Comparison of ENCODE assay signal across 28 cellular contexts in the genomic region with DNA sequence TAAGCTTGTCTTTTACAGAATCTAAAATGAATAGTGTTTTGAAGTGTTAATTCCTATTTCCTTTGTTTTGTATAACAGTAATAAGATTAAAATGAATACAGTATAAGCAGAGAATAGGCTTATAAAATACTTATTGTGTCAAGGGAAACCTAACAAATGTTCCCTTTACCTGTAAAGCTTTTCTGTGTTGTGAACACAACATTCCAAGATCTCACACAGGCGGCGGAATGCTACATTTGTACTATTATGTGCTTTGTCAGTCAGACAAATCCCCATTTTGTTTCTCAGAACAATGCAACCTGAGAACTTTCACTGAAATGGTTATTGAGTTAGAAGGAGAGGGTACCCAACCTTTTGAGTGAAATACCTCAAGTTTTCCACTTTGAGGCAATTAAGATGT.
"Had no signal": no experiment of that assay in that cellular context is flagged by ENCODE, and none has a peak within 500 bp of the region (broad histone marks: within the 10 kb centered on the region; RNA-seq: fewer than 3 reads in every experiment).

No MANE protein-coding gene starts in this region.

- H3K36me3 Mint-ChIP-seq: naive B cell; stimulated activated effector memory CD8-positive, alpha-beta T cell treated with anti-CD3 and anti-CD28 coated beads, Interleukin-12 subunit alpha, Interleukin-12 subunit beta, amount 100 ng/mL, for 72 hours; stimulated activated naive B cell treated with anti-CD40 and anti-IgM and Interleukin-4, amounts not matched to agents 10 μg/mL and 1 μg/mL and 100 μg/mL, for 72 hours had no signal

- H3K9me3 ChIP-seq: neutrophil, pancreas, psoas muscle, right lobe of liver, sigmoid colon, stomach, thoracic aorta, thyroid gland, tibial nerve, upper lobe of left lung, uterus had no signal

- H3K4me1 Mint-ChIP-seq: naive B cell; naive thymus-derived CD8-positive, alpha-beta T cell; nephron progenitor cell; stimulated activated effector memory CD8-positive, alpha-beta T cell treated with anti-CD3 and anti-CD28 coated beads, Interleukin-12 subunit alpha, Interleukin-12 subunit beta, amount 100 ng/mL, for 72 hours; stimulated activated naive B cell treated with anti-CD40 and anti-IgM and Interleukin-4, amounts not matched to agents 10 μg/mL and 1 μg/mL and 100 μg/mL, for 72 hours had no signal

- H3K4me3 Mint-ChIP-seq: naive B cell; naive thymus-derived CD8-positive, alpha-beta T cell; natural killer cell treated with Interleukin-12 subunit alpha and Interleukin-12 subunit beta and Interleukin-15 and Interleukin-18, amount 100 ng/mL, for 72 hours; nephron progenitor cell; neural crest cell; stimulated activated effector memory CD8-positive, alpha-beta T cell treated with anti-CD3 and anti-CD28 coated beads, Interleukin-12 subunit alpha, Interleukin-12 subunit beta, amount 100 ng/mL, for 72 hours; stimulated activated naive B cell treated with anti-CD40 and anti-IgM and Interleukin-4, amounts not matched to agents 10 μg/mL and 1 μg/mL and 100 μg/mL, for 72 hours; stimulated activated naive CD8-positive, alpha-beta T cell treated with anti-CD3 and anti-CD28 coated beads, Interleukin-15, Interleukin-2, amounts not matched to agents 100 ng/mL and 50 ng/mL, for 24 hours had no signal

- ATAC-seq: naive thymus-derived CD8-positive, alpha-beta T cell; natural killer cell treated with Interleukin-12 subunit alpha and Interleukin-12 subunit beta and Interleukin-15 and Interleukin-18, amount 100 ng/mL, for 72 hours; pancreas; psoas muscle; right cardiac atrium; right lobe of liver; stimulated activated effector memory CD8-positive, alpha-beta T cell treated with anti-CD3 and anti-CD28 coated beads, Interleukin-12 subunit alpha, Interleukin-12 subunit beta, amount 100 ng/mL, for 72 hours; stimulated activated naive B cell treated with anti-CD40 and anti-IgM and Interleukin-4, amounts not matched to agents 10 μg/mL and 1 μg/mL and 100 μg/mL, for 72 hours had no signal

- H3K4me1 ChIP-seq: pancreas, psoas muscle, right lobe of liver, stomach, thyroid gland, tibial nerve, upper lobe of left lung, uterus had no signal

- H3K27me3 ChIP-seq: neutrophil, pancreas, right lobe of liver, sigmoid colon, stomach, thyroid gland, tibial nerve, upper lobe of left lung, uterus had no signal

- H3K27me3 Mint-ChIP-seq: naive B cell; naive thymus-derived CD8-positive, alpha-beta T cell; natural killer cell treated with Interleukin-12 subunit alpha and Interleukin-12 subunit beta and Interleukin-15 and Interleukin-18, amount 100 ng/mL, for 72 hours; stimulated activated naive B cell treated with anti-CD40 and anti-IgM and Interleukin-4, amounts not matched to agents 10 μg/mL and 1 μg/mL and 100 μg/mL, for 72 hours; stimulated activated naive CD8-positive, alpha-beta T cell treated with anti-CD3 and anti-CD28 coated beads, Interleukin-15, Interleukin-2, amounts not matched to agents 100 ng/mL and 50 ng/mL, for 24 hours had no signal

- H3K27ac Mint-ChIP-seq: naive B cell; naive thymus-derived CD8-positive, alpha-beta T cell; natural killer cell treated with Interleukin-12 subunit alpha and Interleukin-12 subunit beta and Interleukin-15 and Interleukin-18, amount 100 ng/mL, for 72 hours; nephron progenitor cell; stimulated activated effector memory CD8-positive, alpha-beta T cell treated with anti-CD3 and anti-CD28 coated beads, Interleukin-12 subunit alpha, Interleukin-12 subunit beta, amount 100 ng/mL, for 72 hours; stimulated activated naive B cell treated with anti-CD40 and anti-IgM and Interleukin-4, amounts not matched to agents 10 μg/mL and 1 μg/mL and 100 μg/mL, for 72 hours; stimulated activated naive CD8-positive, alpha-beta T cell treated with anti-CD3 and anti-CD28 coated beads, Interleukin-15, Interleukin-2, amounts not matched to agents 100 ng/mL and 50 ng/mL, for 24 hours had no signal

- H3K4me3 ChIP-seq: pancreas, psoas muscle, right lobe of liver, sigmoid colon, stomach, thoracic aorta, thyroid gland, tibial nerve, upper lobe of left lung, uterus had no signal

- DNase-seq: naive B cell; naive thymus-derived CD8-positive, alpha-beta T cell; nephron progenitor cell; nucleus accumbens; pancreas; psoas muscle; right cardiac atrium; right lobe of liver; sigmoid colon; small intestine; stimulated activated CD4-positive, alpha-beta T cell treated with anti-CD3 and anti-CD28 coated beads, Interleukin-15, amount 100 ng/mL, for 24 hours; stimulated activated CD4-positive, alpha-beta T cell treated with anti-CD3 and anti-CD28 coated beads, Interleukin-2, amount 100 ng/mL, for 24 hours; stimulated activated CD4-positive, alpha-beta T cell treated with anti-CD3 and anti-CD28 coated beads, Interleukin-2, amount 100 ng/mL, for 48 hours; stimulated activated CD4-positive, alpha-beta T cell treated with anti-CD3 and anti-CD28 coated beads, Interleukin-4, amount 100 ng/mL, for 24 hours; stimulated activated naive B cell treated with anti-CD40 and anti-IgM and Interleukin-4, amounts not matched to agents 10 μg/mL and 1 μg/mL and 100 μg/mL, for 72 hours; stimulated activated naive CD4-positive, alpha-beta T cell treated with Interleukin-2 at 50 U/mL for 16 hours; stomach; thyroid gland; trophoblast cell; upper lobe of left lung; uterus had no signal

- H3K9me3 Mint-ChIP-seq: nephron progenitor cell, neural crest cell had no signal

- H3K27ac ChIP-seq: neutrophil, pancreas, psoas muscle, right lobe of liver, sigmoid colon, stomach, thoracic aorta, thyroid gland, tibial nerve, upper lobe of left lung, uterus had no signal

- H3K36me3 ChIP-seq: neutrophil, pancreas, right lobe of liver, sigmoid colon, stomach, thoracic aorta, thyroid gland, tibial nerve, upper lobe of left lung, uterus had no signal
